8 cellular contexts compared by ENCODE assay signal in genomic region chr1:83488077-83488476, GRCh38.
A peak's percentile ranks its signal among the peaks of the same experiment; 100 is the strongest.
DNase-seq lines count a peak whose midpoint lies in the region; ATAC-seq and TF ChIP-seq lines count a peak whose summit lies in the region.
"Not testable (repeated sequence)": the region's sequence is repeated elsewhere in the genome, so short reads cannot be mapped to it uniquely, and the experiment has no call there.

No MANE protein-coding gene starts in this region.

- CTCF ChIA-PET in activated CD4-positive, alpha-beta T cell treated with anti-CD3 and anti-CD28 coated beads, Interleukin-2, amount 10 ng/mL, durations not matched to agents 7 days and 5 days (lab: Charles Lee), result not testable (repeated sequence)

- not testable (repeated sequence) for TF ChIP-seq POLR2A in GM18505 (IDR thresholded peaks at IDR 0.05; ENCODE audit: borderline replicate concordance, extremely low read depth, insufficient read depth, insufficient read length)

- POLR2A ChIA-PET in activated CD4-positive, alpha-beta T cell treated with anti-CD3 and anti-CD28 coated beads, Interleukin-2, amount 10 ng/mL, durations not matched to agents 7 days and 5 days (lab: Charles Lee), result not testable (repeated sequence)

- not testable (repeated sequence) for H3K36me3 Mint-ChIP-seq in activated CD4-positive, alpha-beta T cell treated with anti-CD3 and anti-CD28 coated beads, Interleukin-2, amount 10 ng/mL, durations not matched to agents 7 days and 5 days (ENCODE audit: low read depth)

- H3K4me1 Mint-ChIP-seq in activated CD4-positive, alpha-beta T cell treated with anti-CD3 and anti-CD28 coated beads, Interleukin-2, amount 10 ng/mL, durations not matched to agents 7 days and 5 days, result peaks cover 24% of the 10 kb centered on the region

- H3K27ac Mint-ChIP-seq in activated CD4-positive, alpha-beta T cell treated with anti-CD3 and anti-CD28 coated beads, Interleukin-2, amount 10 ng/mL, durations not matched to agents 7 days and 5 days, result peak overlapping the region; percentile 68

- peak; percentile 8 for DNase-seq in activated CD4-positive, alpha-beta T cell treated with anti-CD3 and anti-CD28 coated beads, Interleukin-2, amount 10 ng/mL, durations not matched to agents 7 days and 5 days
- peak; percentile 7 for DNase-seq in central memory CD4-positive, alpha-beta T cell
- peak; percentile 7 for DNase-seq in stimulated activated CD4-positive, alpha-beta T cell treated with anti-CD3 and anti-CD28 coated beads, Interleukin-4, amount 100 ng/mL, for 24 hours

- H3K27me3 Mint-ChIP-seq in activated CD4-positive, alpha-beta T cell treated with anti-CD3 and anti-CD28 coated beads, Interleukin-2, amount 10 ng/mL, durations not matched to agents 7 days and 5 days, result not testable (repeated sequence)

- peaks cover 10% of the 10 kb centered on the region for H3K9me3 Mint-ChIP-seq in activated CD4-positive, alpha-beta T cell treated with anti-CD3 and anti-CD28 coated beads, Interleukin-2, amount 10 ng/mL, durations not matched to agents 7 days and 5 days

- ATAC-seq in GM18505 (IDR thresholded peaks at IDR 0.05; ENCODE audit: unreplicated experiment) (peak; percentile 83), GM19328 (IDR thresholded peaks at IDR 0.05; ENCODE audit: unreplicated experiment) (peak; percentile 75), GM21619 (IDR thresholded peaks at IDR 0.05; ENCODE audit: unreplicated experiment) (peak; percentile 91), HG02970 (IDR thresholded peaks at IDR 0.05; ENCODE audit: low FRiP score, unreplicated experiment) (peak; percentile 86), HG03432 (IDR thresholded peaks at IDR 0.05; ENCODE audit: unreplicated experiment) (peak; percentile 87)

- not testable (repeated sequence) for H3K4me3 Mint-ChIP-seq in activated CD4-positive, alpha-beta T cell treated with anti-CD3 and anti-CD28 coated beads, Interleukin-2, amount 10 ng/mL, durations not matched to agents 7 days and 5 days

Comparison
In these comparisons a context has a peak if more than half of its experiments do, and no peak if none do; other contexts are left out.
1. Peak in every context shown above with its lines: DNase-seq and ATAC-seq.